In genomic region chr11:101166038-101166437, GRCh38 we compare ENCODE assay signal across 3 cellular contexts.
TF ChIP-seq lines count a peak whose summit lies in the region.

No MANE protein-coding gene starts in this region.

TF ChIP-seq in GM23338, 12 proteins besides CTCF, POLR2A, EP300 and RAD21:
- TF ChIP-seq ZNF114 (CRISPR knock-in tag; IDR thresholded peaks at IDR 0.05): no peak

TF ChIP-seq in HCT116, 20 proteins besides CTCF, POLR2A, EP300 and RAD21:
- TF ChIP-seq ELF1 (IDR thresholded peaks at IDR 0.05; ENCODE audit: borderline replicate concordance, low read depth): no peak
- TF ChIP-seq EGR1 (IDR thresholded peaks at IDR 0.05; ENCODE audit: low read depth): no peak
- no peak for TF ChIP-seq SRF (IDR thresholded peaks at IDR 0.05; ENCODE audit: low read depth)
- no peak for TF ChIP-seq ZBTB33 (IDR thresholded peaks at IDR 0.05; ENCODE audit: extremely low read depth, insufficient replicate concordance, low read length)
- no peak for TF ChIP-seq YY1 (IDR thresholded peaks at IDR 0.05; ENCODE audit: extremely low read depth, insufficient replicate concordance, low read depth, low read length)
- no peak for TF ChIP-seq EZH2phosphoT487 (IDR thresholded peaks at IDR 0.05; ENCODE audit: borderline replicate concordance)
- TF ChIP-seq CBX3 (IDR thresholded peaks at IDR 0.05; ENCODE audit: low read depth): no peak
- no peak for TF ChIP-seq SP1 (IDR thresholded peaks at IDR 0.05; ENCODE audit: low read depth)
- no peak for TF ChIP-seq ZFX (IDR thresholded peaks at IDR 0.05)
- no peak for TF ChIP-seq MAX (IDR thresholded peaks at IDR 0.05)

TF ChIP-seq in H1, 55 proteins besides CTCF, POLR2A, EP300 and RAD21:
- TF ChIP-seq EGR1 (IDR thresholded peaks at IDR 0.05; ENCODE audit: borderline replicate concordance, low read depth, low read length) (no peak), BRCA1 (IDR thresholded peaks at IDR 0.05; ENCODE audit: low read depth, low read length) (no peak), TAF7 (optimal IDR thresholded peaks at IDR 0.05; ENCODE audit: borderline replicate concordance, low read depth, low read length) (no peak)
